Comparison of ENCODE assay signal across 1 cellular context in the genomic region with DNA sequence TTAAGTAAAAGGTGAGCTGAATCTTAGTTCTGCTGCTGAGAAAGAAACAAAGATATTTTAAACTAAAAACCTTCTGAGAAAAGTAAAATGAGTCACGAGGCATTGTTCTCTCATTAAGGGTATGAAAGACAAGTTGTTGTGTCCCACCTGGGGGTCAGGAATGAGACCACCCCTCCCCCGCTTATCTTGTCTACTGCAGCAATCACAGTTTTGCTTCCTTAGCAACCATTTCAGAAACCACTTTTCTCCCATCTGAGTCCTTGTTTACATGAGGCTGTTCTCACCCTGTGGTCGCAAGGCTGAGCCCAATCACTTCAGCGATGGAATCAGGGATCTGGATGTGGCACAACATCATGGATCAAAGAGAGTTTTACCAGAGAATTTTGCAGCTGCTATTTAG.
TF ChIP-seq lines count a peak whose summit lies in the region.

No MANE protein-coding gene starts in this region.

TF ChIP-seq in WTC11, 78 proteins besides CTCF, POLR2A, EP300 and RAD21 (continued from another document):
- TF ChIP-seq ZNF281 (CRISPR knock-in tag; IDR thresholded peaks at IDR 0.05), result 0 out of 2 replicates have a peak, but pooled peaks have one; percentile 41
